Comparison of ENCODE assay signal across 1 cellular context in genomic region chr5:157743163-157744054, GRCh38.
TF ChIP-seq lines count a peak whose summit lies in the region.

LSM11 (plus strand) TSS chr5:157743712; CDS start chr5:157743751, 39 bp downstream.

TF ChIP-seq in K562, 482 proteins besides CTCF, POLR2A, EP300 and RAD21 (continued from another document):
- TF ChIP-seq E2F6 (IDR thresholded peaks at IDR 0.05; ENCODE audit: borderline replicate concordance in 1 of 2, extremely low read depth in 1 of 2, insufficient read depth in 1 of 2, insufficient read length in 1 of 2, low read depth in 1 of 2, low read length in 1 of 2, poor library complexity in 1 of 2, severe bottlenecking in 1 of 2) (peak in 1 of 2 experiments; percentile 60), HES1 (IDR thresholded peaks at IDR 0.05; ENCODE audit: low read depth) (no peak), ZNF696 (CRISPR knock-in tag; conservative IDR thresholded peaks at IDR 0.05) (no peak), FOS (IDR thresholded peaks at IDR 0.05; ENCODE audit: extremely low read depth, insufficient read length) (no peak), HIVEP1 (CRISPR knock-in tag; IDR thresholded peaks at IDR 0.05) (no peak), ZNF740 (CRISPR knock-in tag; IDR thresholded peaks at IDR 0.05) (0 out of 2 replicates have a peak, but pooled peaks have one; percentile 55), ZNF740 (tag; IDR thresholded peaks at IDR 0.05) (no peak), YBX1 (IDR thresholded peaks at IDR 0.05) (no peak), TBP (optimal IDR thresholded peaks at IDR 0.05; ENCODE audit: low read depth, low read length) (peak; percentile 62), ZMIZ1 (IDR thresholded peaks at IDR 0.05; ENCODE audit: low read depth in 2 of 2, low read length in 2 of 2) (peak in 1 of 2 experiments; percentile 56; a peak in 1 of 4 replicates), ASH1L (IDR thresholded peaks at IDR 0.05; ENCODE audit: borderline replicate concordance, low read depth, partially characterized antibody) (no peak), CBX5 (IDR thresholded peaks at IDR 0.05; ENCODE audit: borderline replicate concordance, low read depth) (no peak), ARHGAP35 (IDR thresholded peaks at IDR 0.05; ENCODE audit: partially characterized antibody) (no peak), MED1 (CRISPR knock-in tag; IDR thresholded peaks at IDR 0.05; ENCODE audit: borderline replicate concordance) (no peak), KAT7 (CRISPR knock-in tag; IDR thresholded peaks at IDR 0.05; ENCODE audit: borderline replicate concordance) (peak; percentile 62; the same call in 1 of the 2 replicates), MLLT1 (IDR thresholded peaks at IDR 0.05) (no peak), RBBP5 (IDR thresholded peaks at IDR 0.05; ENCODE audit: borderline replicate concordance, insufficient read depth, low read length, poor library complexity, severe bottlenecking) (peak; percentile 44), ZNF316 (IDR thresholded peaks at IDR 0.05) (no peak), ZBTB7A (IDR thresholded peaks at IDR 0.05; ENCODE audit: borderline replicate concordance, control insufficient read depth, low read depth, low read length) (peak; percentile 61; the same call in 1 of the 2 replicates), THAP7 (CRISPR knock-in tag; IDR thresholded peaks at IDR 0.05) (peak; percentile 59; the same call in 1 of the 2 replicates), ZC3H4 (CRISPR knock-in tag; IDR thresholded peaks at IDR 0.05; ENCODE audit: borderline replicate concordance) (no peak), POLR2B (IDR thresholded peaks at IDR 0.05; ENCODE audit: low read depth, partially characterized antibody) (no peak), SLC30A9 (CRISPR knock-in tag; IDR thresholded peaks at IDR 0.05) (no peak), CREB1 (IDR thresholded peaks at IDR 0.05) (peak; percentile 56), CREB1 (CRISPR knock-in tag; IDR thresholded peaks at IDR 0.05) (peak; percentile 64; the same call in 1 of the 2 replicates), ZFX (CRISPR knock-in tag; IDR thresholded peaks at IDR 0.05) (peak; percentile 75), KLF10 (CRISPR knock-in tag; IDR thresholded peaks at IDR 0.05) (no peak), NR3C1 (CRISPR knock-in tag; IDR thresholded peaks at IDR 0.05) (no peak), TCF7L2 (IDR thresholded peaks at IDR 0.05; ENCODE audit: low read depth, low read length) (no peak), ZNF232 (CRISPR knock-in tag; IDR thresholded peaks at IDR 0.05) (no peak), ZNF12 (CRISPR knock-in tag; IDR thresholded peaks at IDR 0.05) (0 out of 2 replicates have a peak, but pooled peaks have one; percentile 45), KAT8 (IDR thresholded peaks at IDR 0.05; ENCODE audit: low read depth) (no peak), JUN (IDR thresholded peaks at IDR 0.05; ENCODE audit: borderline replicate concordance, low read depth, low read length) (0 out of 2 replicates have a peak, but pooled peaks have one; percentile 12), JUN (CRISPR knock-in tag; IDR thresholded peaks at IDR 0.05; ENCODE audit: borderline replicate concordance) (no peak), MEIS2 (IDR thresholded peaks at IDR 0.05; ENCODE audit: partially characterized antibody) (peak; percentile 57), ELK1 (CRISPR knock-in tag; IDR thresholded peaks at IDR 0.05) (no peak), ZNF174 (CRISPR knock-in tag; IDR thresholded peaks at IDR 0.05) (no peak), EHMT2 (IDR thresholded peaks at IDR 0.05) (no peak), ATF7 (IDR thresholded peaks at IDR 0.05) (peak; percentile 71; the same call in 1 of the 2 replicates)
TF ChIP-seq in K562: peak in this region for 84.
